In genomic region chr1:93738075-93738622, GRCh38 we compare ENCODE assay signal across 10 cellular contexts.
A peak's percentile ranks its signal among the peaks of the same experiment; 100 is the strongest.
DNase-seq lines count a peak whose midpoint lies in the region; ATAC-seq and TF ChIP-seq lines count a peak whose summit lies in the region.
"Had no signal": no experiment of that assay in that cellular context is flagged by ENCODE, and none has a peak within 500 bp of the region (broad histone marks: within the 10 kb centered on the region; RNA-seq: fewer than 3 reads in every experiment).

No MANE protein-coding gene starts in this region.

- no peak overlapping the region for H3K4me3 ChIP-seq in coronary artery

- H3K27ac ChIP-seq in coronary artery, result no peak overlapping the region

- ATAC-seq in SK-N-SH treated with all-trans-retinoic acid at 6 μM for 48 hours (peak; percentile 96), HG02759 (IDR thresholded peaks at IDR 0.05; ENCODE audit: unreplicated experiment) (no peak)

- peak; percentile 97 for DNase-seq in HCEC 1CT
- peak; percentile 82 for DNase-seq in fibroblast of peridontal ligament (ENCODE audit: extremely low read depth)
- peak; percentile 68 for DNase-seq in stromal cell of bone marrow (ENCODE audit: low read depth)
- DNase-seq in NCI-H2081 (lab: John Stamatoyannopoulos, UW), result no peak
- no peak for DNase-seq in coronary artery (ENCODE audit: low spot score)
- DNase-seq: activated naive CD8-positive, alpha-beta T cell treated with anti-CD3 and anti-CD28 coated beads for 36 hours; DND-41; effector CD8-positive, alpha-beta T cell had no signal

- no peak for TF ChIP-seq CTCF in coronary artery (IDR thresholded peaks at IDR 0.05)

TF ChIP-seq in SK-N-SH treated with all-trans-retinoic acid at 6 μM for 48 hours, 23 proteins besides CTCF, POLR2A, EP300 and RAD21:
- 0 out of 2 replicates have a peak, but pooled peaks have one; percentile 23 for TF ChIP-seq ZNF565 (CRISPR knock-in tag; conservative IDR thresholded peaks at IDR 0.05; ENCODE audit: low read depth)
- no peak for TF ChIP-seq SNAI2 (CRISPR knock-in tag; IDR thresholded peaks at IDR 0.05)
TF ChIP-seq in SK-N-SH treated with all-trans-retinoic acid at 6 μM for 48 hours: peak in this region for 1.

Comparison
In these comparisons a context has a peak if more than half of its experiments do, and no peak if none do; other contexts are left out.
1. DNase-seq: peak in HCEC 1CT (single experiment), fibroblast of peridontal ligament (single experiment) and stromal cell of bone marrow (single experiment); none in NCI-H2081 (0 of 2) and coronary artery (single experiment).